In the genomic region with DNA sequence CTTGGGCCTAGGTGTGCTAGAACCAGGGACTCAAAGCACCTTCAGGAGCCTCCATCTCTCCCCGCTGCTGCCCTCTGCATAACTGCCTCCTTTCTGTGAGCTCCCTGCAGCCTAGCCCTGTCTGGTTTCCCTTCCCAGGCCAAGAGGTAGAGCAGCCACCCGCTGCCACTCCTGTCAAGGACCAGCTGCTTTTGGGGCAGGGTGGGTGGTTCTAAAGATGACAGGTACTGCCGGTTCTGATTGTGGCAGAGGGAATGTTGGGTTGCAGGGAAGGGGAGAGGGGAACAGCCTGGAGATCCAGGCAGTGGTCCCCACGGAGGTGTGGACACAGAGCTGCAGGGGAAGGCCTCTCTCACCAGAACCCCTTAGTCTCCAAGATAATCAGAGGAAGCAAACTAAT, we compare ENCODE assay signal across 32 cellular contexts. TPM values are rescaled to one million over a fixed set of nuclear protein-coding genes. Genes with fewer than 3 reads are reported as not detected.
DNase-seq lines count a peak whose midpoint lies in the region; ATAC-seq and TF ChIP-seq lines count a peak whose summit lies in the region.
"Had no signal": no experiment of that assay in that cellular context is flagged by ENCODE, and none has a peak within 500 bp of the region (broad histone marks: within the 10 kb centered on the region; RNA-seq: fewer than 3 reads in every experiment).

No MANE protein-coding gene starts in this region.

- DNase-seq in AG04450 (ENCODE audit: low read depth, low spot score) (no peak), IMR-90 (no peak), left ventricle myocardium inferior (no peak), prostate gland (ENCODE audit: low spot score) (no peak), nephron progenitor cell (no peak), colonic mucosa (no peak)
- DNase-seq: activated CD4-positive, alpha-beta T cell treated with anti-CD3 and anti-CD28 coated beads for 48 hours; activated naive CD4-positive, alpha-beta T cell treated with anti-CD3 and anti-CD28 coated beads, Interleukin-2, amount 50 U/mL, for 16 hours; amniotic stem cell; CD8-positive, alpha-beta T cell; effector CD4-positive, alpha-beta T cell; naive B cell; NCI-H1436 treated with DMSO at 0.1 percent for 48 hours; NCI-H345; Peyer's patch; SIG-M5; spleen; stimulated activated CD8-positive, alpha-beta memory T cell treated with anti-CD3 and anti-CD28 coated beads, Interleukin-4, amount 100 ng/mL, for 48 hours; stimulated activated naive CD8-positive, alpha-beta T cell treated with anti-CD3 and anti-CD28 coated beads, Interleukin-15, amount 100 ng/mL, for 72 hours; T1000; thyroid gland had no signal

- peaks cover 0 to 27% of the 10 kb centered on the region in 2 experiments; a peak in 2 of 4 replicates for H3K79me1 ChIP-seq in IMR-90 (ENCODE audit: low read depth in 1 of 2, low read length in 2 of 2)

- H3K27me3 ChIP-seq in AG04450 (ENCODE audit: control insufficient read depth, insufficient read depth, low read length) (no peaks in the 10 kb centered on the region), IMR-90 (ENCODE audit: control insufficient read depth, insufficient read depth, low read length) (no peaks in the 10 kb centered on the region), left ventricle myocardium inferior (ENCODE audit: low read depth) (peaks cover 5% of the 10 kb centered on the region), prostate gland (replicated peaks; ENCODE audit: insufficient read depth) (no peaks in the 10 kb centered on the region), colonic mucosa (peaks cover 22% of the 10 kb centered on the region)
- H3K27me3 ChIP-seq: thyroid gland had no signal

- H3K4me1 ChIP-seq in IMR-90 (ENCODE audit: control insufficient read depth, insufficient read depth, low read length) = peaks cover 24% of the 10 kb centered on the region
- H3K4me1 ChIP-seq in left ventricle myocardium inferior = peaks cover 36% of the 10 kb centered on the region
- H3K4me1 ChIP-seq in prostate gland (replicated peaks) = no peaks in the 10 kb centered on the region
- no peaks in the 10 kb centered on the region for H3K4me1 ChIP-seq in colonic mucosa
- H3K4me1 ChIP-seq: breast epithelium had no signal

- dilution Hi-C loops in IMR-90 (cut with HindIII; ENCODE audit: low sequenced_read_pairs, unreplicated experiment) = no loop called here

- H3K9me3 ChIP-seq in AG04450 (ENCODE audit: control insufficient read depth, insufficient read depth, low read length) = no peaks in the 10 kb centered on the region; the same call in 1 of the 2 replicates
- H3K9me3 ChIP-seq in IMR-90 (ENCODE audit: control insufficient read depth, insufficient read depth, low read length) = no peaks in the 10 kb centered on the region
- no peaks in the 10 kb centered on the region for H3K9me3 ChIP-seq in left ventricle myocardium inferior (replicated peaks)
- H3K9me3 ChIP-seq in prostate gland = no peaks in the 10 kb centered on the region
- no peaks in the 10 kb centered on the region for H3K9me3 ChIP-seq in colonic mucosa
- H3K9me3 ChIP-seq: breast epithelium, Peyer's patch, spleen, thyroid gland had no signal

- no peak overlapping the region for H3K23ac ChIP-seq in IMR-90 (ENCODE audit: low read depth, low read length)

- H3K4ac ChIP-seq in IMR-90 (ENCODE audit: low read depth, low read length) = peak overlapping the region; percentile 93

- H3K36me3 ChIP-seq in IMR-90 (ENCODE audit: control insufficient read depth, insufficient read depth, low read length) = no peaks in the 10 kb centered on the region
- no peaks in the 10 kb centered on the region for H3K36me3 ChIP-seq in left ventricle myocardium inferior
- H3K36me3 ChIP-seq in prostate gland = no peaks in the 10 kb centered on the region
- no peaks in the 10 kb centered on the region for H3K36me3 ChIP-seq in colonic mucosa
- H3K36me3 ChIP-seq: breast epithelium, Peyer's patch, spleen, thyroid gland had no signal

- in situ Hi-C loops in IMR-90 (cut with MboI; ENCODE audit: low sequenced_read_pairs) = no loop called here

- no peak overlapping the region for H3K4me3 ChIP-seq in AG04450 (ENCODE audit: low read depth, low read length)
- H3K4me3 ChIP-seq in IMR-90 (ENCODE audit: insufficient read depth, low read depth, low read length) = no peak overlapping the region
- H3K4me3 ChIP-seq in left ventricle myocardium inferior = peak overlapping the region; percentile 54
- no peak overlapping the region for H3K4me3 ChIP-seq in prostate gland
- H3K4me3 ChIP-seq in colonic mucosa = no peak overlapping the region
- H3K4me3 ChIP-seq: breast epithelium, Peyer's patch, spleen, thyroid gland had no signal

- H2BK15ac ChIP-seq in IMR-90 (ENCODE audit: low read depth, low read length) = peak overlapping the region; percentile 98; the same call in 1 of the 3 replicates

- peak overlapping the region; percentile 30; the same call in 1 of the 2 replicates for H3K14ac ChIP-seq in IMR-90 (replicated peaks; ENCODE audit: low read depth, low read length)

- CTCF ChIA-PET in AG04450 (lab: Charles Lee) = no interaction called here
- CTCF ChIA-PET in IMR-90 (lab: Yijun Ruan, JAX) = no interaction called here

- TF ChIP-seq POLR2A in IMR-90 (IDR thresholded peaks at IDR 0.05; ENCODE audit: low read depth, low read length) (no peak), prostate gland (IDR thresholded peaks at IDR 0.05) (no peak)

- H2AK5ac ChIP-seq in IMR-90 (ENCODE audit: low read depth, low read length) = peak overlapping the region; percentile 79; the same call in 1 of the 2 replicates

- TF ChIP-seq RAD21 in IMR-90 (IDR thresholded peaks at IDR 0.05; ENCODE audit: low read length) = no peak

- peak overlapping the region; percentile 11 for H3K27ac ChIP-seq in AG04450 (ENCODE audit: low read depth, low read length)
- H3K27ac ChIP-seq in IMR-90 (ENCODE audit: insufficient read depth, low read length) = no peak overlapping the region
- H3K27ac ChIP-seq in left ventricle myocardium inferior (replicated peaks) = peak overlapping the region; percentile 96
- peak overlapping the region; percentile 38 to 62 for H3K27ac ChIP-seq in prostate gland
- H3K27ac ChIP-seq in colonic mucosa = no peak overlapping the region
- H3K27ac ChIP-seq: breast epithelium, spleen, thyroid gland, VCaP had no signal

- no peaks in the 10 kb centered on the region for H3K36me3 Mint-ChIP-seq in nephron progenitor cell (ENCODE audit: low read depth)
- H3K36me3 Mint-ChIP-seq: CD8-positive, alpha-beta T cell; mesothelial cell of epicardium; naive B cell had no signal

- WGBS in IMR-90 (ENCODE audit: extremely low coverage in 2 of 2, insufficient read length in 1 of 2), 2 experiments = no CpG with 5 or more reads among the region's 4 CpGs
- 76% methylated on average over 4 of the region's 4 CpGs for WGBS in prostate gland

- no peak overlapping the region for H3K9ac ChIP-seq in IMR-90 (ENCODE audit: low read depth, low read length)
- H3K9ac ChIP-seq in colonic mucosa (ENCODE audit: low read depth in 2 of 2, low read length in 2 of 2) = no peak overlapping the region

- peak overlapping the region; percentile 5 to 81; a peak in 2 of 4 replicates for H4K8ac ChIP-seq in IMR-90 (ENCODE audit: low read depth in 2 of 2, low read length in 2 of 2)

- BruUV-seq in IMR-90 (replicated peaks; lab: Mats Ljungman, UMichigan) = no TSS peak

- H2BK120ac ChIP-seq in IMR-90 (ENCODE audit: low read depth, low read length) = peak overlapping the region; percentile 92

- no peak overlapping the region for H3K4me2 ChIP-seq in IMR-90 (ENCODE audit: low read depth, low read length)

- POLR2A ChIA-PET in AG04450 (lab: Yijun Ruan, JAX) (interaction anchor here (0.7 kb wide), 1 partner anchor 45 kb away, joined by 5 read pairs; no protein-coding TSS in a partner anchor), IMR-90 (lab: Charles Lee; ENCODE audit: unreplicated experiment) (interaction anchor here (1.0 kb wide), 1 partner anchor 37 kb away, joined by 3 read pairs; a partner anchor contains a TSS)

- H3K4me3 Mint-ChIP-seq in nephron progenitor cell = no peak overlapping the region
- H3K4me3 Mint-ChIP-seq: CD8-positive, alpha-beta T cell; mesothelial cell of epicardium; naive B cell; stimulated activated naive CD8-positive, alpha-beta T cell treated with anti-CD3 and anti-CD28 coated beads, Interleukin-15, amount 100 ng/mL, for 72 hours had no signal

- peaks cover 14% of the 10 kb centered on the region for H3K9me1 ChIP-seq in IMR-90 (ENCODE audit: insufficient read depth, low read length)

- H3K27ac Mint-ChIP-seq in nephron progenitor cell = no peak overlapping the region
- H3K27ac Mint-ChIP-seq: activated T-helper 2 cell treated with anti-CD3 and anti-CD28 coated beads, Interferon-gamma antibody, Interleukin-2, Interleukin-4, amounts not matched to agents 10 μg/mL and 5 μg/mL and 100 μg/mL, durations not matched to agents 14 hours and 24 hours and 36 hours; CD8-positive, alpha-beta T cell; mesothelial cell of epicardium; stimulated activated naive CD8-positive, alpha-beta T cell treated with anti-CD3 and anti-CD28 coated beads, Interleukin-15, amount 100 ng/mL, for 72 hours had no signal

- H2AK9ac ChIP-seq in IMR-90 (replicated peaks; ENCODE audit: low read depth, low read length, poor library complexity) = no peak overlapping the region

- no peak overlapping the region for H3K56ac ChIP-seq in IMR-90 (ENCODE audit: extremely low read depth, insufficient read depth, low read length)

- H4K91ac ChIP-seq in IMR-90 (ENCODE audit: insufficient read depth, low read depth, low read length) = peak overlapping the region; percentile 38; the same call in 1 of the 2 replicates

- peak overlapping the region; percentile 22; the same call in 1 of the 2 replicates for H2BK20ac ChIP-seq in IMR-90 (ENCODE audit: low read depth, low read length)

- peaks cover 24% of the 10 kb centered on the region for H4K20me1 ChIP-seq in IMR-90 (ENCODE audit: insufficient read depth, low read length)

- no peaks in the 10 kb centered on the region for H3K9me3 Mint-ChIP-seq in nephron progenitor cell
- H3K9me3 Mint-ChIP-seq: activated T-helper 2 cell treated with anti-CD3 and anti-CD28 coated beads, Interferon-gamma antibody, Interleukin-2, Interleukin-4, amounts not matched to agents 10 μg/mL and 5 μg/mL and 100 μg/mL, durations not matched to agents 14 hours and 24 hours and 36 hours; CD8-positive, alpha-beta T cell; mesothelial cell of epicardium; naive B cell; stimulated activated naive CD8-positive, alpha-beta T cell treated with anti-CD3 and anti-CD28 coated beads, Interleukin-15, amount 100 ng/mL, for 72 hours had no signal

- H4K5ac ChIP-seq in IMR-90 (ENCODE audit: low read depth, low read length) = no peak overlapping the region

- no peak for TF ChIP-seq CTCF in AG04450 (IDR thresholded peaks at IDR 0.05; ENCODE audit: low read depth, low read length)
- no peak for TF ChIP-seq CTCF in IMR-90 (conservative IDR thresholded peaks at IDR 0.05; ENCODE audit: low read depth, low read length)
- TF ChIP-seq CTCF in left ventricle myocardium inferior (IDR thresholded peaks at IDR 0.05; ENCODE audit: borderline replicate concordance) = no peak
- no peak for TF ChIP-seq CTCF in prostate gland (IDR thresholded peaks at IDR 0.05)
- no peak for TF ChIP-seq CTCF in nephron progenitor cell (IDR thresholded peaks at IDR 0.05)
- TF ChIP-seq CTCF in colonic mucosa (IDR thresholded peaks at IDR 0.05) = no peak

- intact Hi-C loops in IMR-90 (cut with micrococcal nuclease) = loop anchor here (5.0 kb wide), 1 partner anchor 34 kb away; a partner anchor contains a TSS
- intact Hi-C loops in left ventricle myocardium inferior (cut with micrococcal nuclease) = no loop called here
- intact Hi-C loops in prostate gland (cut with DNase I) = loop anchor here (5.0 kb wide), 1 partner anchor 34 kb away; a partner anchor contains a TSS
- intact Hi-C loops in colonic mucosa (cut with DNase I) = no loop called here

- ATAC-seq in IMR-90 (ENCODE audit: low read depth) (no peak), GM21390 (IDR thresholded peaks at IDR 0.05; ENCODE audit: unreplicated experiment) (no peak), GM21447 (IDR thresholded peaks at IDR 0.05; ENCODE audit: unreplicated experiment) (no peak)
- ATAC-seq: CD8-positive, alpha-beta T cell; stimulated activated naive CD8-positive, alpha-beta T cell treated with anti-CD3 and anti-CD28 coated beads, Interleukin-15, amount 100 ng/mL, for 72 hours had no signal

- no peak overlapping the region for H3K18ac ChIP-seq in IMR-90 (ENCODE audit: low read depth, low read length)

- H3K27me3 Mint-ChIP-seq in nephron progenitor cell (ENCODE audit: low read depth, poor library complexity) = peaks cover 3% of the 10 kb centered on the region

- H2AFZ ChIP-seq in IMR-90 (replicated peaks; ENCODE audit: low read length, poor library complexity) = peak overlapping the region; percentile 65

- peaks cover 53% of the 10 kb centered on the region for H3K4me1 Mint-ChIP-seq in nephron progenitor cell

- peak overlapping the region; percentile 22 for H2BK5ac ChIP-seq in IMR-90 (ENCODE audit: low read depth, low read length, poor library complexity, severe bottlenecking)

RNA-seq across cellular contexts. Expression of a gene that starts 3.7 kb away (rescaled TPM):
- polyA plus RNA-seq in AG04450 (2011; rRNA removed) (25.8 and 44.7 TPM in 2 replicates), IMR-90 (2012; rRNA removed) (154 and 167 TPM in 2 replicates)
- polyA minus RNA-seq in AG04450 (2011; rRNA and poly(A)+ RNA removed) = 157 and 215 TPM in 2 replicates
- total RNA-seq in IMR-90 (2012; rRNA removed) (116 and 139 TPM in 2 replicates), left ventricle myocardium inferior (839 TPM), prostate gland (100 to 1,000 TPM; 104 to 150 TPM), colonic mucosa (10 to 100 TPM in 1 of 2 donors, 1 to 10 TPM in 1; 4.5 to 88.6 TPM)
- polyA plus RNA-seq in IMR-90 (2012; cell fraction: cytosol; rRNA removed) = 67.5 and 137 TPM in 2 replicates
- polyA plus RNA-seq in IMR-90 (2012; cell fraction: nucleus; rRNA removed; ENCODE audit: low replicate concordance) = 165 and 525 TPM in 2 replicates
- total RNA-seq: activated T-helper 2 cell treated with anti-CD3 and anti-CD28 coated beads, Interferon-gamma antibody, Interleukin-2, Interleukin-4, amounts not matched to agents 10 μg/mL and 5 μg/mL and 100 μg/mL, durations not matched to agents 14 hours and 24 hours and 36 hours had no signal

RNA-seq across cellular contexts. Expression of a gene that starts 34.7 kb away (rescaled TPM):
- polyA plus RNA-seq in AG04450 (2011; rRNA removed) = 17.8 and 19.7 TPM in 2 replicates
- 22.0 and 24.5 TPM in 2 replicates for polyA minus RNA-seq in AG04450 (2011; rRNA and poly(A)+ RNA removed)
- total RNA-seq in IMR-90 (2012; rRNA removed) = 7.7 and 8.3 TPM in 2 replicates
- 15.1 and 18.0 TPM in 2 replicates for polyA plus RNA-seq in IMR-90 (2012; rRNA removed)
- polyA plus RNA-seq in IMR-90 (2012; cell fraction: cytosol; rRNA removed) = 5.3 and 5.9 TPM in 2 replicates
- 41.0 and 106 TPM in 2 replicates for polyA plus RNA-seq in IMR-90 (2012; cell fraction: nucleus; rRNA removed; ENCODE audit: low replicate concordance)
- total RNA-seq in left ventricle myocardium inferior = 8.2 TPM
- 10 to 100 TPM; 11.7 to 61.2 TPM for total RNA-seq in prostate gland
- total RNA-seq in colonic mucosa = 1 to 10 TPM in 1 of 2 donors, under 1 TPM in 1; 0.64 to 5.8 TPM

RNA-seq across cellular contexts. Expression of a gene that starts 36.1 kb away (rescaled TPM):
- polyA plus RNA-seq in AG04450 (2011; rRNA removed) (150 and 193 TPM in 2 replicates), IMR-90 (2012; rRNA removed) (321 and 346 TPM in 2 replicates)
- 48.3 and 52.6 TPM in 2 replicates for polyA minus RNA-seq in AG04450 (2011; rRNA and poly(A)+ RNA removed)
- total RNA-seq in IMR-90 (2012; rRNA removed) (61.1 and 104 TPM in 2 replicates), left ventricle myocardium inferior (101 TPM), prostate gland (100 to 1,000 TPM; 116 to 118 TPM), colonic mucosa (100 to 1,000 TPM in 1 of 2 donors, 10 to 100 TPM in 1; 94.4 to 105 TPM)
- polyA plus RNA-seq in IMR-90 (2012; cell fraction: cytosol; rRNA removed) = 128 and 421 TPM in 2 replicates
- 84.2 and 106 TPM in 2 replicates for polyA plus RNA-seq in IMR-90 (2012; cell fraction: nucleus; rRNA removed; ENCODE audit: low replicate concordance)

RNA-seq across cellular contexts. Expression of a gene that starts 50.9 kb away (rescaled TPM):
- polyA plus RNA-seq in AG04450 (2011; rRNA removed) (not detected in 2 replicates), IMR-90 (2012; rRNA removed) (not detected in 2 replicates)
- not detected in 2 replicates for polyA minus RNA-seq in AG04450 (2011; rRNA and poly(A)+ RNA removed)
- total RNA-seq in IMR-90 (2012; rRNA removed) (not detected in 2 replicates), left ventricle myocardium inferior (not detected), prostate gland (not detected), colonic mucosa (not detected)
- polyA plus RNA-seq in IMR-90 (2012; cell fraction: cytosol; rRNA removed) = 0.04 TPM in 1 of 2 replicates, not detected in the other
- not detected in 2 replicates for polyA plus RNA-seq in IMR-90 (2012; cell fraction: nucleus; rRNA removed; ENCODE audit: low replicate concordance)
- total RNA-seq: A673; activated T-helper 2 cell treated with anti-CD3 and anti-CD28 coated beads, Interferon-gamma antibody, Interleukin-2, Interleukin-4, amounts not matched to agents 10 μg/mL and 5 μg/mL and 100 μg/mL, durations not matched to agents 14 hours and 24 hours and 36 hours; breast epithelium; CD8-positive, alpha-beta T cell; Daoy; H4; liver; mesothelial cell of epicardium; Peyer's patch; renal cortical epithelial cell; spleen; thyroid gland had no signal
- polyA plus RNA-seq: spleen had no signal

Comparison
In these comparisons a context has a peak if more than half of its experiments do, and no peak if none do; other contexts are left out.
1. H3K27ac ChIP-seq: peak in AG04450 (single experiment), left ventricle myocardium inferior (single experiment) and prostate gland (2 of 2); none in IMR-90 (single experiment) and colonic mucosa (single experiment).
2. intact Hi-C loops: an anchor here in IMR-90 (5.0 kb wide) and prostate gland (5.0 kb wide); none called in left ventricle myocardium inferior and colonic mucosa.